ENCODE assay signal across 19 cellular contexts in genomic region chr4:147723316-147723715, GRCh38. TPM values are rescaled to one million over a fixed set of nuclear protein-coding genes. Genes with fewer than 3 reads are reported as not detected.
DNase-seq lines count a peak whose midpoint lies in the region; ATAC-seq, FAIRE-seq and TF ChIP-seq lines count a peak whose summit lies in the region.
"Had no signal": no experiment of that assay in that cellular context is flagged by ENCODE, and none has a peak within 500 bp of the region (broad histone marks: within the 10 kb centered on the region; RNA-seq: fewer than 3 reads in every experiment).

No MANE protein-coding gene starts in this region.

- H4K20me1 ChIP-seq in GM23248 (ENCODE audit: insufficient read depth), result no peaks in the 10 kb centered on the region
- H4K20me1 ChIP-seq in HepG2 (ENCODE audit: insufficient read depth, low read length), result no peaks in the 10 kb centered on the region

- H3K9ac ChIP-seq in GM23248 (no peak overlapping the region), HepG2 (ENCODE audit: insufficient read depth, low read depth, low read length) (no peak overlapping the region), neuronal stem cell (ENCODE audit: low read depth, low read length, poor library complexity) (no peak overlapping the region)

- H3K27ac ChIP-seq in GM23248 (no peak overlapping the region), HepG2 (ENCODE audit: extremely low read length, insufficient read depth, low read length) (no peak overlapping the region), sigmoid colon (no peak overlapping the region), neuronal stem cell (replicated peaks; ENCODE audit: low read length) (no peak overlapping the region)
- H3K27ac ChIP-seq: brain microvascular endothelial cell, neutrophil had no signal

- no peaks in the 10 kb centered on the region for H3K9me3 Mint-ChIP-seq in activated T-cell treated with anti-CD3 and anti-CD28 coated beads, Interleukin-2, amount 50 U/mL, for 72 hours
- H3K9me3 Mint-ChIP-seq: memory B cell had no signal

- H3K4me2 ChIP-seq in GM23248 (ENCODE audit: unreplicated experiment) (no peak overlapping the region), HepG2 (ENCODE audit: low read depth, low read length) (peak overlapping the region; percentile 45), neuronal stem cell (ENCODE audit: insufficient read depth, low read length, poor library complexity, severe bottlenecking) (no peak overlapping the region)

- DNase-seq in GM23248 (peak; percentile 17), cardiac fibroblast (ENCODE audit: low read depth in 2 of 2) (peak; percentile 59 to 77), HepG2 (ENCODE audit: low spot score) (peak; percentile 21), sigmoid colon (peak; percentile 84), neuronal stem cell (ENCODE audit: low spot score) (no peak)
- DNase-seq in activated T-cell treated with anti-CD3 and anti-CD28 coated beads, Interleukin-2, amount 50 U/mL, for 72 hours, result no peak
- DNase-seq: activated CD8-positive, alpha-beta memory T cell treated with anti-CD3 and anti-CD28 coated beads, Interleukin-2, amount 50 U/mL, for 4 hours; activated naive CD4-positive, alpha-beta T cell treated with Interleukin-2 at 50 U/mL for 16 hours; brain microvascular endothelial cell; effector CD4-positive, alpha-beta T cell; GF-D8; NCI-H187 treated with DMSO at 0.1 percent for 48 hours; NCI-H526; substantia nigra; T-helper 2 cell had no signal

- H3K4me1 Mint-ChIP-seq in activated T-cell treated with anti-CD3 and anti-CD28 coated beads, Interleukin-2, amount 50 U/mL, for 72 hours (ENCODE audit: low read depth), result no peaks in the 10 kb centered on the region
- H3K4me1 Mint-ChIP-seq: memory B cell had no signal

- H3K4me3 ChIP-seq in GM23248 (no peak overlapping the region), cardiac fibroblast (replicated peaks in 1 of 2; ENCODE audit: low read depth in 2 of 2, low read length in 2 of 2) (no peak overlapping the region), HepG2 (replicated peaks in 1 of 3; ENCODE audit: insufficient read depth in 1 of 3, low read depth in 2 of 3, low read length in 3 of 3) (no peak overlapping the region), sigmoid colon (no peak overlapping the region), neuronal stem cell (ENCODE audit: low read length in 2 of 2) (no peak overlapping the region)

- H2BK120ac ChIP-seq in neuronal stem cell (ENCODE audit: low read depth, low read length), result no peak overlapping the region

- TF ChIP-seq EP300 in HepG2 (IDR thresholded peaks at IDR 0.05; ENCODE audit: low read depth in 2 of 2, low read length in 2 of 2), result no peak
- TF ChIP-seq EP300 in HepG2 (CRISPR knock-in tag; IDR thresholded peaks at IDR 0.05; ENCODE audit: borderline replicate concordance), result no peak
- no peak for TF ChIP-seq EP300 in sigmoid colon (IDR thresholded peaks at IDR 0.05)

- H3K36me3 ChIP-seq in GM23248 (ENCODE audit: low read depth), result no peaks in the 10 kb centered on the region
- H3K36me3 ChIP-seq in HepG2 (replicated peaks in 1 of 2; ENCODE audit: control insufficient read depth in 1 of 2, insufficient read depth in 2 of 2, low read length in 2 of 2), result no peaks in the 10 kb centered on the region
- H3K36me3 ChIP-seq in sigmoid colon, result no peaks in the 10 kb centered on the region
- H3K36me3 ChIP-seq in neuronal stem cell (replicated peaks in 1 of 2; ENCODE audit: control insufficient read depth in 2 of 2, insufficient read depth in 2 of 2, low read length in 2 of 2), result no peaks in the 10 kb centered on the region
- H3K36me3 ChIP-seq: brain microvascular endothelial cell, neutrophil had no signal

- H2BK5ac ChIP-seq in neuronal stem cell (ENCODE audit: low read length), result no peak overlapping the region

- H3K79me1 ChIP-seq in neuronal stem cell (ENCODE audit: low read depth, low read length), result no peaks in the 10 kb centered on the region

- no peak overlapping the region for H3K18ac ChIP-seq in neuronal stem cell (ENCODE audit: low read length)

- no peak for TF ChIP-seq POLR2A in HepG2 (IDR thresholded peaks at IDR 0.05; ENCODE audit: insufficient read depth in 1 of 2, low read depth in 2 of 2, low read length in 2 of 2)
- no peak for TF ChIP-seq POLR2A in sigmoid colon (IDR thresholded peaks at IDR 0.05)
- no peak for TF ChIP-seq POLR2A in GM18505 (IDR thresholded peaks at IDR 0.05; ENCODE audit: borderline replicate concordance, extremely low read depth, insufficient read depth, insufficient read length)

- H3K36me3 Mint-ChIP-seq in activated T-cell treated with anti-CD3 and anti-CD28 coated beads, Interleukin-2, amount 50 U/mL, for 72 hours (ENCODE audit: insufficient read depth in 2 of 2), result no peaks in the 10 kb centered on the region
- H3K36me3 Mint-ChIP-seq: memory B cell had no signal

- H3K4ac ChIP-seq in neuronal stem cell (ENCODE audit: low read length), result no peak overlapping the region

- no peak overlapping the region for H2AFZ ChIP-seq in GM23248
- no peak overlapping the region for H2AFZ ChIP-seq in HepG2 (ENCODE audit: low read length)
- H2AFZ ChIP-seq in neuronal stem cell (ENCODE audit: low read length), result no peak overlapping the region

- no peak for FAIRE-seq in HepG2 (lab: Jason Lieb, UNC)

- H3K79me2 ChIP-seq in GM23248 (ENCODE audit: insufficient read depth), result no peaks in the 10 kb centered on the region
- H3K79me2 ChIP-seq in HepG2 (ENCODE audit: insufficient read depth, low read length), result no peaks in the 10 kb centered on the region

- TF ChIP-seq CTCF in cardiac fibroblast (IDR thresholded peaks at IDR 0.05; ENCODE audit: low read depth, low read length), result no peak
- no peak for TF ChIP-seq CTCF in HepG2 (CRISPR knock-in tag; IDR thresholded peaks at IDR 0.05)
- TF ChIP-seq CTCF in sigmoid colon (IDR thresholded peaks at IDR 0.05), result no peak

- no peak overlapping the region for H3K14ac ChIP-seq in neuronal stem cell (ENCODE audit: low read length)

- H3K4me3 Mint-ChIP-seq in activated T-cell treated with anti-CD3 and anti-CD28 coated beads, Interleukin-2, amount 50 U/mL, for 72 hours, result no peak overlapping the region
- H3K4me3 Mint-ChIP-seq: memory B cell had no signal

- no peak overlapping the region for H2BK15ac ChIP-seq in neuronal stem cell (ENCODE audit: low read length)

- BruUV-seq in HepG2 (replicated peaks; lab: Mats Ljungman, UMichigan), result no TSS peak

- H3K27me3 Mint-ChIP-seq in activated T-cell treated with anti-CD3 and anti-CD28 coated beads, Interleukin-2, amount 50 U/mL, for 72 hours (ENCODE audit: low read depth), result peaks cover 21% of the 10 kb centered on the region

- no peak overlapping the region for H2BK12ac ChIP-seq in neuronal stem cell (ENCODE audit: low read length)

- ATAC-seq in HepG2 (peak; percentile 83), GM18505 (IDR thresholded peaks at IDR 0.05; ENCODE audit: unreplicated experiment) (no peak), GM18907 (IDR thresholded peaks at IDR 0.05; ENCODE audit: unreplicated experiment) (no peak)
- ATAC-seq in activated T-cell treated with anti-CD3 and anti-CD28 coated beads, Interleukin-2, amount 50 U/mL, for 72 hours (replicated peaks in 1 of 2), result no peak

- H4K8ac ChIP-seq in neuronal stem cell (ENCODE audit: low read depth, low read length), result no peak overlapping the region

- POLR2A ChIA-PET in HepG2 (lab: Yijun Ruan, JAX), result interaction anchor here (1.0 kb wide), 1 partner anchor 9 kb away, joined by 3 read pairs; the partner anchor contains the start of gene ARHGAP10

- CTCF ChIA-PET in HepG2 (lab: Yijun Ruan, JAX; ENCODE audit: low intra/inter-chr PET ratio, low total read pairs), result no interaction called here

- H3K23ac ChIP-seq in neuronal stem cell (ENCODE audit: low read depth, low read length, poor library complexity), result no peak overlapping the region

- 44 to 56% methylated on average over 4 of the region's 4 CpGs for WGBS in GM23248 (ENCODE audit: low coverage in 1 of 2, low lambda C conversion rate in 2 of 2, missing lambda C conversion rate in 2 of 2), 2 experiments
- WGBS in HepG2 (ENCODE audit: low lambda C conversion rate), result 3% methylated on average over 4 of the region's 4 CpGs
- WGBS in sigmoid colon, 2 donors, result 48 to 62% methylated on average over 4 of the region's 4 CpGs
- no CpG with 5 or more reads among the region's 4 CpGs for WGBS in neuronal stem cell (ENCODE audit: extremely low coverage in 2 of 2, insufficient read length in 2 of 2, insufficient replicate concordance in 1 of 2), 2 donors

- peaks cover 24% of the 10 kb centered on the region for H3F3A ChIP-seq in GM23248 (ENCODE audit: insufficient read depth)

- no peak overlapping the region for H2AK5ac ChIP-seq in neuronal stem cell (ENCODE audit: low read depth, low read length)

- H4K91ac ChIP-seq in neuronal stem cell (ENCODE audit: low read depth, low read length, poor library complexity), result no peak overlapping the region

- no peaks in the 10 kb centered on the region for H3K9me2 ChIP-seq in GM23248 (ENCODE audit: insufficient read depth)

- intact Hi-C loops in HepG2 (cut with micrococcal nuclease; ENCODE audit: unreplicated experiment) (no loop called here), sigmoid colon (cut with DNase I) (no loop called here)

- H3K9me3 ChIP-seq in GM23248 (ENCODE audit: low read depth) (no peaks in the 10 kb centered on the region), HepG2 (ENCODE audit: low read length) (no peaks in the 10 kb centered on the region), sigmoid colon (no peaks in the 10 kb centered on the region), neuronal stem cell (replicated peaks in 1 of 2; ENCODE audit: control insufficient read depth in 2 of 2, insufficient read depth in 1 of 2, low read depth in 1 of 2, low read length in 2 of 2) (no peaks in the 10 kb centered on the region)
- H3K9me3 ChIP-seq: neutrophil had no signal

- TF ChIP-seq RAD21 in HepG2 (CRISPR knock-in tag; IDR thresholded peaks at IDR 0.05), result no peak

- H3K27ac Mint-ChIP-seq in activated T-cell treated with anti-CD3 and anti-CD28 coated beads, Interleukin-2, amount 50 U/mL, for 72 hours, result no peak overlapping the region
- H3K27ac Mint-ChIP-seq: memory B cell had no signal

- H3K4me1 ChIP-seq in GM23248 (ENCODE audit: insufficient read depth), result peaks cover 6% of the 10 kb centered on the region
- peaks cover 17% of the 10 kb centered on the region for H3K4me1 ChIP-seq in HepG2 (ENCODE audit: insufficient read depth, low read length)
- peaks cover 0 to 9% (median 2%) of the 10 kb centered on the region in 4 donors for H3K4me1 ChIP-seq in sigmoid colon
- H3K4me1 ChIP-seq in neuronal stem cell (ENCODE audit: control insufficient read depth in 2 of 2, insufficient read depth in 1 of 2, low read depth in 1 of 2, low read length in 2 of 2), result peaks cover 0 to 4% of the 10 kb centered on the region in 2 donors

- H3K27me3 ChIP-seq in GM23248 (replicated peaks; ENCODE audit: insufficient read depth) (no peaks in the 10 kb centered on the region), HepG2 (ENCODE audit: control insufficient read depth in 1 of 2, insufficient read depth in 2 of 2, low read length in 2 of 2) (no peaks in the 10 kb centered on the region), sigmoid colon (no peaks in the 10 kb centered on the region), neuronal stem cell (ENCODE audit: control insufficient read depth in 3 of 3, insufficient read depth in 3 of 3, low read depth in 1 of 3, low read length in 3 of 3) (peaks cover 0 to 40% (median 4%) of the 10 kb centered on the region in 3 experiments)
- H3K27me3 ChIP-seq: brain microvascular endothelial cell had no signal

- in situ Hi-C loops in GM23248 (cut with MboI) (no loop called here), HepG2 (cut with HindIII; ENCODE audit: extremely low pct_ligation_motif_present, low pct_unique_long_range_greater_than_20kb) (no loop called here)

RNA-seq across cellular contexts. Expression of gene ARHGAP10, which starts 8.6 kb away (rescaled TPM):
- 21.0 and 24.8 TPM in 2 replicates for total RNA-seq in GM23248 (2014; rRNA removed; shearing (Covaris generic))
- polyA plus RNA-seq in GM23248 (2016; fragmentation: Nextera tagmentation; extraction: Ambion mirVana), result 17.0 and 19.5 TPM in 2 replicates
- total RNA-seq in HepG2 (2016; rRNA removed; fragmentation: Illumina TruSeq; extraction: Trizol), result 1.6 TPM in 2 replicates
- 2.0 and 2.5 TPM in 2 replicates for total RNA-seq in HepG2 (2016; cell fraction: cytosol; rRNA removed; fragmentation: Illumina TruSeq; extraction: Trizol; ENCODE audit: low read depth)
- total RNA-seq in HepG2 (2016; cell fraction: insoluble cytoplasmic fraction; rRNA removed; fragmentation: Illumina TruSeq; extraction: Trizol), result 1.8 and 1.9 TPM in 2 replicates
- 1.4 TPM in 2 replicates for total RNA-seq in HepG2 (2016; cell fraction: membrane; rRNA removed; fragmentation: Illumina TruSeq; extraction: Trizol)
- total RNA-seq in HepG2 (2016; cell fraction: nucleus; rRNA removed; fragmentation: Illumina TruSeq; extraction: Trizol), result 3.0 and 3.3 TPM in 2 replicates
- 0.39 and 0.45 TPM in 2 replicates for polyA plus RNA-seq in HepG2 (2011; rRNA removed)
- polyA plus RNA-seq in HepG2 (2011; cell fraction: cytosol; rRNA removed), result 0.25 and 0.41 TPM in 2 replicates
- 0.45 and 0.52 TPM in 2 replicates for polyA plus RNA-seq in HepG2 (2011; cell fraction: nucleus; rRNA removed)
- 0.28 and 0.37 TPM in 2 replicates for polyA plus RNA-seq in HepG2 (2012)
- 0.10 and 0.16 TPM in 2 replicates for polyA plus RNA-seq in HepG2 (2016; cell fraction: cytosol; fragmentation: Illumina TruSeq; extraction: Trizol; ENCODE audit: low read depth)
- 1.3 and 1.4 TPM in 2 replicates for polyA plus RNA-seq in HepG2 (2016; cell fraction: insoluble cytoplasmic fraction; fragmentation: Illumina TruSeq; extraction: Trizol; ENCODE audit: low read depth)
- polyA plus RNA-seq in HepG2 (2016; cell fraction: membrane; fragmentation: Illumina TruSeq; extraction: Trizol; ENCODE audit: low read depth), result 0.26 and 0.31 TPM in 2 replicates
- polyA plus RNA-seq in HepG2 (2016; cell fraction: nucleus; fragmentation: Illumina TruSeq; extraction: Trizol; ENCODE audit: insufficient read depth, low read depth), result 1.0 and 1.2 TPM in 2 replicates
- 0.66 and 10.5 TPM in 2 replicates for polyA minus RNA-seq in HepG2 (2011; rRNA and poly(A)+ RNA removed; ENCODE audit: low replicate concordance)
- 0.53 and 0.59 TPM in 2 replicates for polyA minus RNA-seq in HepG2 (2011; cell fraction: cytosol; rRNA and poly(A)+ RNA removed)
- polyA minus RNA-seq in HepG2 (2011; cell fraction: nucleus; rRNA and poly(A)+ RNA removed), result 1.7 and 3.1 TPM in 2 replicates
- total RNA-seq in sigmoid colon, result 100 to 1,000 TPM; 123 to 158 (median 139) TPM
- 1 to 10 TPM; 3.0 to 7.3 (median 7.2) TPM for polyA plus RNA-seq in sigmoid colon
- 1.2 TPM for polyA plus RNA-seq in neuronal stem cell (2013, experiment 1 of 2)
- 1.2 TPM for polyA plus RNA-seq in neuronal stem cell (2013, experiment 2 of 2)
- 10 to 100 TPM in 1 of 2 donors, 1 to 10 TPM in 1; 9.3 to 12.4 TPM for total RNA-seq in activated T-cell treated with anti-CD3 and anti-CD28 coated beads, Interleukin-2, amount 50 U/mL, for 72 hours

RNA-seq across cellular contexts. Expression of gene PRMT9, which starts 39.4 kb away (rescaled TPM):
- total RNA-seq in GM23248 (2014; rRNA removed; shearing (Covaris generic)), result 6.4 and 8.6 TPM in 2 replicates
- 5.0 and 6.0 TPM in 2 replicates for polyA plus RNA-seq in GM23248 (2016; fragmentation: Nextera tagmentation; extraction: Ambion mirVana)
- total RNA-seq in HepG2 (2016; rRNA removed; fragmentation: Illumina TruSeq; extraction: Trizol), result 9.7 and 10.4 TPM in 2 replicates
- 3.1 and 3.6 TPM in 2 replicates for total RNA-seq in HepG2 (2016; cell fraction: cytosol; rRNA removed; fragmentation: Illumina TruSeq; extraction: Trizol; ENCODE audit: low read depth)
- 9.9 and 11.2 TPM in 2 replicates for total RNA-seq in HepG2 (2016; cell fraction: insoluble cytoplasmic fraction; rRNA removed; fragmentation: Illumina TruSeq; extraction: Trizol)
- total RNA-seq in HepG2 (2016; cell fraction: membrane; rRNA removed; fragmentation: Illumina TruSeq; extraction: Trizol), result 2.8 and 3.2 TPM in 2 replicates
- total RNA-seq in HepG2 (2016; cell fraction: nucleus; rRNA removed; fragmentation: Illumina TruSeq; extraction: Trizol), result 12.5 and 12.6 TPM in 2 replicates
- 3.7 and 4.0 TPM in 2 replicates for polyA plus RNA-seq in HepG2 (2011; rRNA removed)
- polyA plus RNA-seq in HepG2 (2011; cell fraction: cytosol; rRNA removed), result 1.2 and 2.5 TPM in 2 replicates
- 2.8 and 4.5 TPM in 2 replicates for polyA plus RNA-seq in HepG2 (2011; cell fraction: nucleus; rRNA removed)
- 3.5 and 4.1 TPM in 2 replicates for polyA plus RNA-seq in HepG2 (2012)
- polyA plus RNA-seq in HepG2 (2016; cell fraction: cytosol; fragmentation: Illumina TruSeq; extraction: Trizol; ENCODE audit: low read depth), result 0.33 and 0.40 TPM in 2 replicates
- polyA plus RNA-seq in HepG2 (2016; cell fraction: insoluble cytoplasmic fraction; fragmentation: Illumina TruSeq; extraction: Trizol; ENCODE audit: low read depth), result 5.2 and 6.1 TPM in 2 replicates
- polyA plus RNA-seq in HepG2 (2016; cell fraction: membrane; fragmentation: Illumina TruSeq; extraction: Trizol; ENCODE audit: low read depth), result 0.41 and 0.50 TPM in 2 replicates
- 7.4 and 9.8 TPM in 2 replicates for polyA plus RNA-seq in HepG2 (2016; cell fraction: nucleus; fragmentation: Illumina TruSeq; extraction: Trizol; ENCODE audit: insufficient read depth, low read depth)
- polyA minus RNA-seq in HepG2 (2011; rRNA and poly(A)+ RNA removed; ENCODE audit: low replicate concordance), result 2.7 and 5.3 TPM in 2 replicates
- polyA minus RNA-seq in HepG2 (2011; cell fraction: cytosol; rRNA and poly(A)+ RNA removed), result 2.8 and 3.5 TPM in 2 replicates
- 10.4 and 14.0 TPM in 2 replicates for polyA minus RNA-seq in HepG2 (2011; cell fraction: nucleus; rRNA and poly(A)+ RNA removed)
- total RNA-seq in sigmoid colon, result 10 to 100 TPM in 2 of 4 donors, 1 to 10 TPM in 2; 7.1 to 10.7 (median 10.0) TPM
- 1 to 10 TPM; 1.8 to 3.5 (median 3.5) TPM for polyA plus RNA-seq in sigmoid colon
- polyA plus RNA-seq in neuronal stem cell (2013, experiment 1 of 2), result 4.7 TPM
- 5.0 TPM for polyA plus RNA-seq in neuronal stem cell (2013, experiment 2 of 2)
- total RNA-seq in activated T-cell treated with anti-CD3 and anti-CD28 coated beads, Interleukin-2, amount 50 U/mL, for 72 hours, result 1 to 10 TPM; 8.9 to 9.0 TPM

Comparison
In these comparisons a context has a peak if more than half of its experiments do, and no peak if none do; other contexts are left out.
1. DNase-seq: peak in GM23248 (single experiment), cardiac fibroblast (2 of 2), HepG2 (single experiment) and sigmoid colon (single experiment); none in neuronal stem cell (single experiment) and activated T-cell treated with anti-CD3 and anti-CD28 coated beads, Interleukin-2, amount 50 U/mL, for 72 hours (0 of 2).